Comparison of ENCODE assay signal across 1 cellular context in the genomic region with DNA sequence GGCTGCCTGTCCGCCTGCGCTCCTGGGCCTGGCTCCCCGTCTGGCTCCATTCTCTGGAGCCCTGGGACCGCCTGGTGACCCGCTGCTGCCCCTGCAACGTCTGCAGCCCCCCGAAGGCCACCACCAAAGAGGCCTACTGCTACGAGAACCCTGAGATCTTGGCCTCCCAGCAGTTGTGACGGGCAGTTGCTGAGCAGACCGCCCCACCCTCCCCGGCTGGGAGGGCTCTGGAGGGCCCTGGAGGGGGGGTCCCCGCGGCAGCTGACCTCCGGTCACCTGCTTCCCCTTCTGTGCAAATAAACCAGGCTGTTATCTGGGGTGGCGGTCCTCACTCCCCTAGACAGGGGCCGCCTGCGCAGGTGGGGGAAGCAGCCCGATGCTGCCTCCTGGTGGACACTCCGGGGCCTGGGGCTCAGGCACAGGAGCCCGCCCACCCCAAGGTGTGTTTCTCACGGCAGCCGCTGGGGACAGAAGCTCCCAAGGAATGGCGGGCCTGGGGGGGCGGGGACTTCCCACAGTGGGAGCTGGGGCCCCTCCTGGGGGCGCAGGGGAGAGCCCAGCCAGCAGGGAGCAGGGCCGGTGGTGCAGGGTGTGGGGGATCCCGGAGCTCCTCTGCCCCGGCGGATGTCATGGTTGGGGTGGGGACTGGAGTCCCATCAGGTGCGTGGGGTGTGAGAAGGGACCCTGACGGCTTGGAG.
TF ChIP-seq lines count a peak whose summit lies in the region.

No MANE protein-coding gene starts in this region.

TF ChIP-seq in HepG2, 621 proteins besides CTCF, POLR2A, EP300 and RAD21 (continued from another document and continues in another):
- TF ChIP-seq ZNF567 (CRISPR knock-in tag; IDR thresholded peaks at IDR 0.05; ENCODE audit: borderline replicate concordance) = no peak; the same call in 1 of the 2 replicates
- TF ChIP-seq, protein P1, sequence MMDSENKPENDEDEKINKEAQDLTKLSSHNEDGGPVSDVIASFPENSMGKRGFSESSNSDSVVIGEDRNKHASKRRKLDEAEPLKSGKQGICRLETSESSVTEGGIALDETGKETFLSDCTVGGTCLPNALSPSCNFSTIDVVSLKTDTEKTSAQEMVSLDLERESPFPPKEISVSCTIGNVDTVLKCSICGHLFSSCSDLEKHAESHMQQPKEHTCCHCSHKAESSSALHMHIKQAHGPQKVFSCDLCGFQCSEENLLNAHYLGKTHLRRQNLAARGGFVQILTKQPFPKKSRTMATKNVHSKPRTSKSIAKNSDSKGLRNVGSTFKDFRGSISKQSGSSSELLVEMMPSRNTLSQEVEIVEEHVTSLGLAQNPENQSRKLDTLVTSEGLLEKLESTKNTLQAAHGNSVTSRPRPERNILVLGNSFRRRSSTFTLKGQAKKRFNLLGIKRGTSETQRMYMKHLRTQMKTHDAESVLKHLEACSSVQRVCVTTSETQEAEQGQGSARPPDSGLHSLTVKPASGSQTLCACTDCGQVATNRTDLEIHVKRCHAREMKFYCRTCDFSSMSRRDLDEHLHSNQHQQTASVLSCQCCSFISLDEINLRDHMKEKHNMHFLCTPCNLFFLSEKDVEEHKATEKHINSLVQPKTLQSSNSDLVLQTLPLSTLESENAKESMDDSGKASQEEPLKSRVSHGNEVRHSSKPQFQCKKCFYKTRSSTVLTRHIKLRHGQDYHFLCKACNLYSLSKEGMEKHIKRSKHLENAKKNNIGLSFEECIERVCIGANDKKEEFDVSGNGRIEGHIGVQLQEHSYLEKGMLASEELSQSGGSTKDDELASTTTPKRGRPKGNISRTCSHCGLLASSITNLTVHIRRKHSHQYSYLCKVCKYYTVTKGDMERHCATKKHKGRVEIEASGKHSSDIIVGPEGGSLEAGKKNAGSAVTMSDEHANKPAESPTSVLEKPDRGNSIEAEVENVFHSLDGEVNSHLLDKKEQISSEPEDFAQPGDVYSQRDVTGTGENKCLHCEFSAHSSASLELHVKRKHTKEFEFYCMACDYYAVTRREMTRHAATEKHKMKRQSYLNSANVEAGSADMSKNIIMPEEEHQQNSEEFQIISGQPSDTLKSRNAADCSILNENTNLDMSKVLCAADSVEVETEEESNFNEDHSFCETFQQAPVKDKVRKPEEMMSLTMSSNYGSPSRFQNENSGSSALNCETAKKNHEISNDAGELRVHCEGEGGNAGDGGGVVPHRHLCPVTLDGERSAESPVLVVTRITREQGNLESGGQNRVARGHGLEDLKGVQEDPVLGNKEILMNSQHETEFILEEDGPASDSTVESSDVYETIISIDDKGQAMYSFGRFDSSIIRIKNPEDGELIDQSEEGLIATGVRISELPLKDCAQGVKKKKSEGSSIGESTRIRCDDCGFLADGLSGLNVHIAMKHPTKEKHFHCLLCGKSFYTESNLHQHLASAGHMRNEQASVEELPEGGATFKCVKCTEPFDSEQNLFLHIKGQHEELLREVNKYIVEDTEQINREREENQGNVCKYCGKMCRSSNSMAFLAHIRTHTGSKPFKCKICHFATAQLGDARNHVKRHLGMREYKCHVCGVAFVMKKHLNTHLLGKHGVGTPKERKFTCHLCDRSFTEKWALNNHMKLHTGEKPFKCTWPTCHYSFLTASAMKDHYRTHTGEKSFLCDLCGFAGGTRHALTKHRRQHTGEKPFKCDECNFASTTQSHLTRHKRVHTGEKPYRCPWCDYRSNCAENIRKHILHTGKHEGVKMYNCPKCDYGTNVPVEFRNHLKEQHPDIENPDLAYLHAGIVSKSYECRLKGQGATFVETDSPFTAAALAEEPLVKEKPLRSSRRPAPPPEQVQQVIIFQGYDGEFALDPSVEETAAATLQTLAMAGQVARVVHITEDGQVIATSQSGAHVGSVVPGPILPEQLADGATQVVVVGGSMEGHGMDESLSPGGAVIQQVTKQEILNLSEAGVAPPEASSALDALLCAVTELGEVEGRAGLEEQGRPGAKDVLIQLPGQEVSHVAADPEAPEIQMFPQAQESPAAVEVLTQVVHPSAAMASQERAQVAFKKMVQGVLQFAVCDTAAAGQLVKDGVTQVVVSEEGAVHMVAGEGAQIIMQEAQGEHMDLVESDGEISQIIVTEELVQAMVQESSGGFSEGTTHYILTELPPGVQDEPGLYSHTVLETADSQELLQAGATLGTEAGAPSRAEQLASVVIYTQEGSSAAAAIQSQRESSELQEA (CRISPR knock-in tag; IDR thresholded peaks at IDR 0.05; ENCODE audit: not compliant biosample characterization) = no peak
- TF ChIP-seq PHF21A (CRISPR knock-in tag; IDR thresholded peaks at IDR 0.05) = peak; percentile 95
- peak; percentile 70 for TF ChIP-seq PHF5A (CRISPR knock-in tag; IDR thresholded peaks at IDR 0.05; ENCODE audit: low read depth, unreplicated experiment)
- no peak for TF ChIP-seq CC2D1A (CRISPR knock-in tag; IDR thresholded peaks at IDR 0.05)
- no peak for TF ChIP-seq ZNF598 (CRISPR knock-in tag; IDR thresholded peaks at IDR 0.05; ENCODE audit: borderline replicate concordance)
- TF ChIP-seq ATF4 (CRISPR knock-in tag; IDR thresholded peaks at IDR 0.05) = peak in 1 of 2 experiments; percentile 59; a peak in 2 of 4 replicates
- TF ChIP-seq, protein P2, sequence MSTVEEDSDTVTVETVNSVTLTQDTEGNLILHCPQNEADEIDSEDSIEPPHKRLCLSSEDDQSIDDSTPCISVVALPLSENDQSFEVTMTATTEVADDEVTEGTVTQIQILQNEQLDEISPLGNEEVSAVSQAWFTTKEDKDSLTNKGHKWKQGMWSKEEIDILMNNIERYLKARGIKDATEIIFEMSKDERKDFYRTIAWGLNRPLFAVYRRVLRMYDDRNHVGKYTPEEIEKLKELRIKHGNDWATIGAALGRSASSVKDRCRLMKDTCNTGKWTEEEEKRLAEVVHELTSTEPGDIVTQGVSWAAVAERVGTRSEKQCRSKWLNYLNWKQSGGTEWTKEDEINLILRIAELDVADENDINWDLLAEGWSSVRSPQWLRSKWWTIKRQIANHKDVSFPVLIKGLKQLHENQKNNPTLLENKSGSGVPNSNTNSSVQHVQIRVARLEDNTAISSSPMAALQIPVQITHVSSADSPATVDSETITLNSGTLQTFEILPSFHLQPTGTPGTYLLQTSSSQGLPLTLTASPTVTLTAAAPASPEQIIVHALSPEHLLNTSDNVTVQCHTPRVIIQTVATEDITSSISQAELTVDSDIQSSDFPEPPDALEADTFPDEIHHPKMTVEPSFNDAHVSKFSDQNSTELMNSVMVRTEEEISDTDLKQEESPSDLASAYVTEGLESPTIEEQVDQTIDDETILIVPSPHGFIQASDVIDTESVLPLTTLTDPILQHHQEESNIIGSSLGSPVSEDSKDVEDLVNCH (CRISPR knock-in tag; IDR thresholded peaks at IDR 0.05) = no peak
- TF ChIP-seq, protein P3, sequence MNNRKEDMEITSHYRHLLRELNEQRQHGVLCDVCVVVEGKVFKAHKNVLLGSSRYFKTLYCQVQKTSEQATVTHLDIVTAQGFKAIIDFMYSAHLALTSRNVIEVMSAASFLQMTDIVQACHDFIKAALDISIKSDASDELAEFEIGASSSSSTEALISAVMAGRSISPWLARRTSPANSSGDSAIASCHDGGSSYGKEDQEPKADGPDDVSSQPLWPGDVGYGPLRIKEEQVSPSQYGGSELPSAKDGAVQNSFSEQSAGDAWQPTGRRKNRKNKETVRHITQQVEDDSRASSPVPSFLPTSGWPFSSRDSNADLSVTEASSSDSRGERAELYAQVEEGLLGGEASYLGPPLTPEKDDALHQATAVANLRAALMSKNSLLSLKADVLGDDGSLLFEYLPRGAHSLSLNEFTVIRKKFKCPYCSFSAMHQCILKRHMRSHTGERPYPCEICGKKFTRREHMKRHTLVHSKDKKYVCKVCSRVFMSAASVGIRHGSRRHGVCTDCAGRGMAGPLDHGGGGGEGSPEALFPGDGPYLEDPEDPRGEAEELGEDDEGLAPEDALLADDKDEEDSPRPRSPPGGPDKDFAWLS (CRISPR knock-in tag; IDR thresholded peaks at IDR 0.05; ENCODE audit: borderline replicate concordance) = no peak
- TF ChIP-seq POLR2AphosphoS2 (IDR thresholded peaks at IDR 0.05; ENCODE audit: low read depth, low read length) = no peak
- TF ChIP-seq, protein P4, sequence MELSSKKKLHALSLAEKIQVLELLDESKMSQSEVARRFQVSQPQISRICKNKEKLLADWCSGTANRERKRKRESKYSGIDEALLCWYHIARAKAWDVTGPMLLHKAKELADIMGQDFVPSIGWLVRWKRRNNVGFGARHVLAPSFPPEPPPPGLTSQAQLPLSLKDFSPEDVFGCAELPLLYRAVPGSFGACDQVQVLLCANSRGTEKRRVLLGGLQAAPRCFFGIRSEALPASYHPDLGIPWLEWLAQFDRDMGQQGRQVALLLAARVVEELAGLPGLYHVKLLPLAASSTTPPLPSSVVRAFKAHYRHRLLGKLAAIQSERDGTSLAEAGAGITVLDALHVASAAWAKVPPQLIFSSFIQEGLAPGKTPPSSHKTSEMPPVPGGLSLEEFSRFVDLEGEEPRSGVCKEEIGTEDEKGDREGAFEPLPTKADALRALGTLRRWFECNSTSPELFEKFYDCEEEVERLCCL (CRISPR knock-in tag; IDR thresholded peaks at IDR 0.05; ENCODE audit: borderline replicate concordance) = no peak
- no peak; the same call in 1 of the 2 replicates for TF ChIP-seq ZNF563 (CRISPR knock-in tag; IDR thresholded peaks at IDR 0.05)
- peak; percentile 81 for TF ChIP-seq ZFX (CRISPR knock-in tag; IDR thresholded peaks at IDR 0.05; ENCODE audit: low read depth)
- no peak for TF ChIP-seq CEBPZ (IDR thresholded peaks at IDR 0.05; ENCODE audit: low read length)
- peak; percentile 77 for TF ChIP-seq HNRNPLL (IDR thresholded peaks at IDR 0.05; ENCODE audit: low read depth, low read length, poor library complexity, severe bottlenecking)
- no peak for TF ChIP-seq NPAS2 (CRISPR knock-in tag; IDR thresholded peaks at IDR 0.05; ENCODE audit: borderline replicate concordance)
- no peak for TF ChIP-seq SMAD9 (CRISPR knock-in tag; IDR thresholded peaks at IDR 0.05)
- TF ChIP-seq, protein P5, sequence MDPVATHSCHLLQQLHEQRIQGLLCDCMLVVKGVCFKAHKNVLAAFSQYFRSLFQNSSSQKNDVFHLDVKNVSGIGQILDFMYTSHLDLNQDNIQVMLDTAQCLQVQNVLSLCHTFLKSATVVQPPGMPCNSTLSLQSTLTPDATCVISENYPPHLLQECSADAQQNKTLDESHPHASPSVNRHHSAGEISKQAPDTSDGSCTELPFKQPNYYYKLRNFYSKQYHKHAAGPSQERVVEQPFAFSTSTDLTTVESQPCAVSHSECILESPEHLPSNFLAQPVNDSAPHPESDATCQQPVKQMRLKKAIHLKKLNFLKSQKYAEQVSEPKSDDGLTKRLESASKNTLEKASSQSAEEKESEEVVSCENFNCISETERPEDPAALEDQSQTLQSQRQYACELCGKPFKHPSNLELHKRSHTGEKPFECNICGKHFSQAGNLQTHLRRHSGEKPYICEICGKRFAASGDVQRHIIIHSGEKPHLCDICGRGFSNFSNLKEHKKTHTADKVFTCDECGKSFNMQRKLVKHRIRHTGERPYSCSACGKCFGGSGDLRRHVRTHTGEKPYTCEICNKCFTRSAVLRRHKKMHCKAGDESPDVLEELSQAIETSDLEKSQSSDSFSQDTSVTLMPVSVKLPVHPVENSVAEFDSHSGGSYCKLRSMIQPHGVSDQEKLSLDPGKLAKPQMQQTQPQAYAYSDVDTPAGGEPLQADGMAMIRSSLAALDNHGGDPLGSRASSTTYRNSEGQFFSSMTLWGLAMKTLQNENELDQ (CRISPR knock-in tag; IDR thresholded peaks at IDR 0.05; ENCODE audit: borderline replicate concordance) = no peak
- peak; percentile 76 for TF ChIP-seq ZSCAN25 (CRISPR knock-in tag; IDR thresholded peaks at IDR 0.05)
- TF ChIP-seq ZNF607 (CRISPR knock-in tag; IDR thresholded peaks at IDR 0.05; ENCODE audit: borderline replicate concordance) = peak; percentile 53; the same call in 1 of the 2 replicates
- TF ChIP-seq FOXJ3 (CRISPR knock-in tag; IDR thresholded peaks at IDR 0.05; ENCODE audit: borderline replicate concordance) = peak; percentile 60; the same call in 1 of the 2 replicates
- TF ChIP-seq ZMYM3 (CRISPR knock-in tag; IDR thresholded peaks at IDR 0.05) = peak; percentile 36; the same call in 1 of the 2 replicates
- no peak for TF ChIP-seq ZFP37 (CRISPR knock-in tag; IDR thresholded peaks at IDR 0.05; ENCODE audit: borderline replicate concordance)
- peak; percentile 67; the same call in 1 of the 2 replicates for TF ChIP-seq MXD4 (CRISPR knock-in tag; IDR thresholded peaks at IDR 0.05)
- no peak for TF ChIP-seq TEAD2 (CRISPR knock-in tag; IDR thresholded peaks at IDR 0.05)
- TF ChIP-seq, protein P6, sequence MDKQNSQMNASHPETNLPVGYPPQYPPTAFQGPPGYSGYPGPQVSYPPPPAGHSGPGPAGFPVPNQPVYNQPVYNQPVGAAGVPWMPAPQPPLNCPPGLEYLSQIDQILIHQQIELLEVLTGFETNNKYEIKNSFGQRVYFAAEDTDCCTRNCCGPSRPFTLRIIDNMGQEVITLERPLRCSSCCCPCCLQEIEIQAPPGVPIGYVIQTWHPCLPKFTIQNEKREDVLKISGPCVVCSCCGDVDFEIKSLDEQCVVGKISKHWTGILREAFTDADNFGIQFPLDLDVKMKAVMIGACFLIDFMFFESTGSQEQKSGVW (CRISPR knock-in tag; IDR thresholded peaks at IDR 0.05; ENCODE audit: borderline replicate concordance) = no peak
